In the genomic region with DNA sequence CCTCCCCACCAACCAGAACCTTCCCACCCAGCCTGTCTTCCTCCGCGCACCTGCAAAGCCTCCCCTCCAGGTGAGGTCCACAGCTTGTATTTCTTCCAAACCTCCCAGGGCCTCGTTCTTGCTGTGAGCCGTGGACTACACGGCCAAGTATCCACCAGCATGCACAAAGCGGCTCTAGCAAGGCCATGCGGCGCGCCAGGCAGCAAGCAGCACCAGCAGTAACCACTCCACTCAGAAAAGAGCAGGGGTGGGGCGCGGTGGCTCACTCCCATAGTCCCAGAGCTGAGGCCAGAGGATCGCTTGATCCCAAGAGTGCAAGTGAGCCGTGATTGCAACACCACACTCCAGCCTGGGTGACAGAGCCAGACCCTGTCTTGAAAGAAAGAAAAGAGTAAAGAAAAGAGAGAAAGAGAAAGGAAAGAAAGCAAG, we compare ENCODE assay signal across 1 cellular context.
TF ChIP-seq lines count a peak whose summit lies in the region.

No MANE protein-coding gene starts in this region.

TF ChIP-seq in K562, 482 proteins besides CTCF, POLR2A, EP300 and RAD21 (continued from another document):
- TF ChIP-seq ZBTB9 (CRISPR knock-in tag; IDR thresholded peaks at IDR 0.05) (no peak), PTTG1 (tag; IDR thresholded peaks at IDR 0.05; ENCODE audit: low read depth) (no peak), SP2 (IDR thresholded peaks at IDR 0.05; ENCODE audit: extremely low read depth, low read depth, low read length, poor library complexity, severe bottlenecking) (no peak), ZNF584 (CRISPR knock-in tag; IDR thresholded peaks at IDR 0.05; ENCODE audit: low read depth) (no peak), TBP (optimal IDR thresholded peaks at IDR 0.05; ENCODE audit: low read depth, low read length) (no peak), PTRF (tag; IDR thresholded peaks at IDR 0.05) (no peak), ZHX1 (conservative IDR thresholded peaks at IDR 0.05; ENCODE audit: low read length) (no peak), RBM22 (IDR thresholded peaks at IDR 0.05; ENCODE audit: low read depth, low read length, poor library complexity, severe bottlenecking) (no peak), ZKSCAN1 (IDR thresholded peaks at IDR 0.05; ENCODE audit: low read depth, low read length) (no peak), PTBP1 (IDR thresholded peaks at IDR 0.05; ENCODE audit: low read depth, low read length) (0 out of 2 replicates have a peak, but pooled peaks have one; percentile 66), MAZ (CRISPR knock-in tag; conservative IDR thresholded peaks at IDR 0.05 in 1 of 2, IDR thresholded peaks at IDR 0.05 in 1 of 2) (no peak), SP1 (CRISPR knock-in tag; IDR thresholded peaks at IDR 0.05) (no peak), ZNF717 (CRISPR knock-in tag; IDR thresholded peaks at IDR 0.05) (no peak), ZNF75A (CRISPR knock-in tag; IDR thresholded peaks at IDR 0.05) (no peak), SUPT5H (IDR thresholded peaks at IDR 0.05) (0 out of 2 replicates have a peak, but pooled peaks have one; percentile 2)
- TF ChIP-seq, protein P1, sequence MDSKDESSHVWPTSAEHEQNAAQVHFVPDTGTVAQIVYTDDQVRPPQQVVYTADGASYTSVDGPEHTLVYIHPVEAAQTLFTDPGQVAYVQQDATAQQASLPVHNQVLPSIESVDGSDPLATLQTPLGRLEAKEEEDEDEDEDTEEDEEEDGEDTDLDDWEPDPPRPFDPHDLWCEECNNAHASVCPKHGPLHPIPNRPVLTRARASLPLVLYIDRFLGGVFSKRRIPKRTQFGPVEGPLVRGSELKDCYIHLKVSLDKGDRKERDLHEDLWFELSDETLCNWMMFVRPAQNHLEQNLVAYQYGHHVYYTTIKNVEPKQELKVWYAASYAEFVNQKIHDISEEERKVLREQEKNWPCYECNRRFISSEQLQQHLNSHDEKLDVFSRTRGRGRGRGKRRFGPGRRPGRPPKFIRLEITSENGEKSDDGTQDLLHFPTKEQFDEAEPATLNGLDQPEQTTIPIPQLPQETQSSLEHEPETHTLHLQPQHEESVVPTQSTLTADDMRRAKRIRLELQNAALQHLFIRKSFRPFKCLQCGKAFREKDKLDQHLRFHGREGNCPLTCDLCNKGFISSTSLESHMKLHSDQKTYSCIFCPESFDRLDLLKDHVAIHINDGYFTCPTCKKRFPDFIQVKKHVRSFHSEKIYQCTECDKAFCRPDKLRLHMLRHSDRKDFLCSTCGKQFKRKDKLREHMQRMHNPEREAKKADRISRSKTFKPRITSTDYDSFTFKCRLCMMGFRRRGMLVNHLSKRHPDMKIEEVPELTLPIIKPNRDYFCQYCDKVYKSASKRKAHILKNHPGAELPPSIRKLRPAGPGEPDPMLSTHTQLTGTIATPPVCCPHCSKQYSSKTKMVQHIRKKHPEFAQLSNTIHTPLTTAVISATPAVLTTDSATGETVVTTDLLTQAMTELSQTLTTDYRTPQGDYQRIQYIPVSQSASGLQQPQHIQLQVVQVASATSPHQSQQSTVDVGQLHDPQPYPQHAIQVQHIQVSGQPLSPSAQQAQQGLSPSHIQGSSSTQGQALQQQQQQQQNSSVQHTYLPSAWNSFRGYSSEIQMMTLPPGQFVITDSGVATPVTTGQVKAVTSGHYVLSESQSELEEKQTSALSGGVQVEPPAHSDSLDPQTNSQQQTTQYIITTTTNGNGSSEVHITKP (IDR thresholded peaks at IDR 0.05; ENCODE audit: partially characterized antibody), result no peak
